ENCODE assay signal across 10 cellular contexts in the genomic region with DNA sequence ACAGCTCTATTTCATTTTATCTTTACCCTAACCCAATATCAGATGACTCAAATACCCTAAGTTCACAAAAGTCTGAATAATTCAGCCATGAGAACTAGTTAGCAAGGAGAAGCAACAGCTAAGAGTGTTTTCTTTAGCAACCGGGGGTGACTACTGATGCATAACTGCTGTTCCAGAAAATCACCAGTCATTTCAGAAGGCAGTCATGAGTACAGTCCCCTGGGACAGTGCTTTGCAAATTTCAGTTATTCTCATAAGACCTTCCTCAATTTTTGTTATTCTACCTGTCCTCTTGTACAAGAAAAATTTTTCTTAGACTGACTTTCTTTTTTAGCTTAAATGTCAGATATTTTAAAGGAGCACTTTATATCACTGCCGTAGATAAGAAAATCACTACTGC. TPM values are rescaled to one million over a fixed set of nuclear protein-coding genes. Genes with fewer than 3 reads are reported as not detected.
A peak's percentile ranks its signal among the peaks of the same experiment; 100 is the strongest.
DNase-seq lines count a peak whose midpoint lies in the region; ATAC-seq and TF ChIP-seq lines count a peak whose summit lies in the region.
"Had no signal": no experiment of that assay in that cellular context is flagged by ENCODE, and none has a peak within 500 bp of the region (broad histone marks: within the 10 kb centered on the region; RNA-seq: fewer than 3 reads in every experiment).

No MANE protein-coding gene starts in this region.

- H3K36me3 ChIP-seq in BLaER1, result no peaks in the 10 kb centered on the region

- H3K9me3 ChIP-seq in BLaER1, result peaks cover 7% of the 10 kb centered on the region

- no peaks in the 10 kb centered on the region for H4K20me1 ChIP-seq in BLaER1

- peak overlapping the region; percentile 52 for H3K27ac ChIP-seq in BLaER1

- peak; percentile 56 for DNase-seq in choroid plexus epithelial cell (ENCODE audit: low read depth)
- DNase-seq in RPMI8226, result no peak
- no peak for DNase-seq in GOT3 (lab: John Stamatoyannopoulos, UW)
- DNase-seq in hypothalamus (lab: John Stamatoyannopoulos, UW), result no peak
- DNase-seq in activated CD8-positive, alpha-beta memory T cell treated with anti-CD3 and anti-CD28 coated beads, Interleukin-2, amount 10 ng/mL, durations not matched to agents 7 days and 5 days, result no peak
- DNase-seq: NCI-H2081 treated with DMSO at 0.1 percent for 48 hours had no signal

- no peaks in the 10 kb centered on the region for H3K9me3 Mint-ChIP-seq in activated CD8-positive, alpha-beta memory T cell treated with anti-CD3 and anti-CD28 coated beads, Interleukin-2, amount 10 ng/mL, durations not matched to agents 7 days and 5 days (ENCODE audit: low read depth)

- no peak overlapping the region for H3K9ac ChIP-seq in BLaER1

- H3K27ac Mint-ChIP-seq in activated CD8-positive, alpha-beta memory T cell treated with anti-CD3 and anti-CD28 coated beads, Interleukin-2, amount 10 ng/mL, durations not matched to agents 7 days and 5 days, result no peak overlapping the region

- ATAC-seq in GM19468 (IDR thresholded peaks at IDR 0.05; ENCODE audit: extremely low read depth, unreplicated experiment) (peak; percentile 79), HG03354 (IDR thresholded peaks at IDR 0.05; ENCODE audit: poor library complexity, severe bottlenecking, unreplicated experiment) (peak; percentile 97)
- no peak for ATAC-seq in activated CD8-positive, alpha-beta memory T cell treated with anti-CD3 and anti-CD28 coated beads, Interleukin-2, amount 10 ng/mL, durations not matched to agents 7 days and 5 days

- peak overlapping the region; percentile 46; the same call in 1 of the 2 replicates for H3K4me3 ChIP-seq in BLaER1
- no peak overlapping the region for H3K4me3 ChIP-seq in choroid plexus epithelial cell (ENCODE audit: low read depth, low read length)

- CTCF ChIA-PET in activated CD8-positive, alpha-beta memory T cell treated with anti-CD3 and anti-CD28 coated beads, Interleukin-2, amount 10 ng/mL, durations not matched to agents 7 days and 5 days (lab: Charles Lee), result no interaction called here

- H3K27me3 Mint-ChIP-seq in activated CD8-positive, alpha-beta memory T cell treated with anti-CD3 and anti-CD28 coated beads, Interleukin-2, amount 10 ng/mL, durations not matched to agents 7 days and 5 days, result peaks cover 24% of the 10 kb centered on the region

- no peak for TF ChIP-seq CTCF in choroid plexus epithelial cell (conservative IDR thresholded peaks at IDR 0.05; ENCODE audit: low read depth, low read length)

- no peaks in the 10 kb centered on the region for H3K36me3 Mint-ChIP-seq in activated CD8-positive, alpha-beta memory T cell treated with anti-CD3 and anti-CD28 coated beads, Interleukin-2, amount 10 ng/mL, durations not matched to agents 7 days and 5 days

- H3K27me3 ChIP-seq in BLaER1, result no peaks in the 10 kb centered on the region

- H3K4me1 ChIP-seq in BLaER1, result peaks cover 53% of the 10 kb centered on the region

- H3K4me3 Mint-ChIP-seq in activated CD8-positive, alpha-beta memory T cell treated with anti-CD3 and anti-CD28 coated beads, Interleukin-2, amount 10 ng/mL, durations not matched to agents 7 days and 5 days, result no peak overlapping the region

- H3K4me2 ChIP-seq in BLaER1, result peak overlapping the region; percentile 69

- peaks cover 3% of the 10 kb centered on the region for H3K4me1 Mint-ChIP-seq in activated CD8-positive, alpha-beta memory T cell treated with anti-CD3 and anti-CD28 coated beads, Interleukin-2, amount 10 ng/mL, durations not matched to agents 7 days and 5 days

RNA-seq across cellular contexts. Expression of a gene that starts 16.4 kb away (rescaled TPM):
- total RNA-seq in activated CD8-positive, alpha-beta memory T cell treated with anti-CD3 and anti-CD28 coated beads, Interleukin-2, amount 10 ng/mL, durations not matched to agents 7 days and 5 days, result under 1 TPM in 1 of 2 experiments, not detected in 1; 0.23 TPM
- total RNA-seq: lung microvascular endothelial cell had no signal
